ENCODE assay signal across 23 cellular contexts in genomic region chr14:85315891-85316290, GRCh38.
"Had no signal": no experiment of that assay in that cellular context is flagged by ENCODE, and none has a peak within 500 bp of the region (broad histone marks: within the 10 kb centered on the region; RNA-seq: fewer than 3 reads in every experiment).

No MANE protein-coding gene starts in this region.

- H3K27me3 ChIP-seq: breast epithelium, heart left ventricle, tibial nerve, vagina had no signal

- H3K36me3 ChIP-seq: breast epithelium, heart left ventricle, tibial nerve, vagina had no signal

- H3K9me3 ChIP-seq: breast epithelium, heart left ventricle, tibial nerve, vagina had no signal

- H3K27ac ChIP-seq: breast epithelium, epithelial cell of prostate, heart left ventricle, tibial nerve, vagina had no signal

- H3K4me1 ChIP-seq: breast epithelium, vagina had no signal

- DNase-seq: activated CD4-positive, alpha-beta T cell treated with anti-CD3 and anti-CD28 coated beads for 1 hour; activated CD4-positive, alpha-beta T cell treated with anti-CD3 and anti-CD28 coated beads, Interleukin-2, amount 50 U/mL, for 4 hours; activated naive CD4-positive, alpha-beta T cell treated with Interleukin-2 at 50 U/mL for 16 hours; activated T-cell treated with anti-CD3 and anti-CD28 coated beads for 4 hours; anterior cingulate cortex; dermis blood vessel endothelial cell; effector memory CD8-positive, alpha-beta T cell; heart left ventricle; left cardiac atrium; nucleus accumbens; right cardiac atrium; stimulated activated CD4-positive, alpha-beta T cell treated with anti-CD3 and anti-CD28 coated beads, Interleukin-4, amount 100 ng/mL, for 4 hours; stimulated activated CD8-positive, alpha-beta memory T cell treated with anti-CD3 and anti-CD28 coated beads, Interleukin-4, amount 100 ng/mL, for 48 hours; stimulated activated naive CD4-positive, alpha-beta T cell treated with Interleukin-2 at 50 U/mL for 16 hours; substantia nigra had no signal

- H3K27me3 Mint-ChIP-seq: activated T-helper 17 cell treated with anti-CD3 and anti-CD28 coated beads, Interleukin-2, amount 50 U/mL, for 72 hours; effector memory CD8-positive, alpha-beta T cell had no signal

- H3K4me3 Mint-ChIP-seq: activated T-helper 17 cell treated with anti-CD3 and anti-CD28 coated beads, Interleukin-2, amount 50 U/mL, for 72 hours; effector memory CD8-positive, alpha-beta T cell; T-helper 2 cell treated with Interferon-gamma antibody and Interleukin-4, amounts not matched to agents 5 μg/mL and 100 μg/mL, for 36 hours had no signal

- ATAC-seq: activated T-helper 17 cell treated with anti-CD3 and anti-CD28 coated beads, Interleukin-2, amount 50 U/mL, for 72 hours; effector memory CD8-positive, alpha-beta T cell; heart left ventricle; left cardiac atrium; right cardiac atrium had no signal

- H3K4me3 ChIP-seq: breast epithelium, heart left ventricle, lung, skin epidermis, tibial nerve, vagina had no signal

- H3K27ac Mint-ChIP-seq: activated T-helper 17 cell treated with anti-CD3 and anti-CD28 coated beads, Interleukin-2, amount 50 U/mL, for 72 hours; effector memory CD8-positive, alpha-beta T cell; T-helper 2 cell treated with Interferon-gamma antibody and Interleukin-4, amounts not matched to agents 5 μg/mL and 100 μg/mL, for 36 hours had no signal

- H3K4me1 Mint-ChIP-seq: activated T-helper 17 cell treated with anti-CD3 and anti-CD28 coated beads, Interleukin-2, amount 50 U/mL, for 72 hours had no signal
